ENCODE assay signal across 9 cellular contexts in genomic region chr5:55691265-55692105, GRCh38. TPM values are rescaled to one million over a fixed set of nuclear protein-coding genes. Genes with fewer than 3 reads are reported as not detected.
DNase-seq lines count a peak whose midpoint lies in the region; ATAC-seq and TF ChIP-seq lines count a peak whose summit lies in the region.
"Had no signal": no experiment of that assay in that cellular context is flagged by ENCODE, and none has a peak within 500 bp of the region (broad histone marks: within the 10 kb centered on the region; RNA-seq: fewer than 3 reads in every experiment).

No MANE protein-coding gene starts in this region.

- peaks cover 30% of the 10 kb centered on the region for H3K36me3 Mint-ChIP-seq in dendritic cell treated with granulocyte-macrophage colony-stimulating factor and Interleukin-4, amounts not matched to agents 40 ng/mL and 50 ng/mL, for 4 days (ENCODE audit: low read depth)
- H3K36me3 Mint-ChIP-seq in activated CD4-positive, alpha-beta T cell treated with anti-CD3 and anti-CD28 coated beads, Interleukin-2, amount 10 ng/mL, durations not matched to agents 24 days and 14 days (ENCODE audit: low read depth) = peaks cover 16% of the 10 kb centered on the region

- POLR2A ChIA-PET in BJ (lab: Charles Lee) = interaction anchor here (0.6 kb wide), 1 partner anchor 252 kb away, joined by 3 read pairs; no protein-coding TSS in a partner anchor

- H3K4ac ChIP-seq in mesenchymal stem cell (ENCODE audit: low read depth in 1 of 2, low read length in 2 of 2) = no peak overlapping the region

- H3K9me3 ChIP-seq in OCI-LY3 (ENCODE audit: insufficient read depth, low read length) = no peaks in the 10 kb centered on the region
- no peaks in the 10 kb centered on the region for H3K9me3 ChIP-seq in mesenchymal stem cell (ENCODE audit: control insufficient read depth, low read length)

- H2BK15ac ChIP-seq in mesenchymal stem cell (ENCODE audit: low read depth, poor library complexity, severe bottlenecking) = no peak overlapping the region

- no peak overlapping the region for H2AFZ ChIP-seq in OCI-LY3 (ENCODE audit: low read depth, low read length)
- H2AFZ ChIP-seq in mesenchymal stem cell (ENCODE audit: low read depth, low read length) = no peak overlapping the region

- H3K79me2 ChIP-seq in OCI-LY3 (ENCODE audit: low read length) = no peaks in the 10 kb centered on the region

- H3K36me3 ChIP-seq in BJ (ENCODE audit: control insufficient read depth, insufficient read depth, low read length) (no peaks in the 10 kb centered on the region; the same call in 1 of the 2 replicates), OCI-LY3 (replicated peaks; ENCODE audit: low read depth, low read length) (no peaks in the 10 kb centered on the region), mesenchymal stem cell (ENCODE audit: control insufficient read depth in 1 of 2, insufficient read depth in 2 of 2, low read depth in 1 of 2, low read length in 2 of 2) (peaks cover 0 to 3% of the 10 kb centered on the region in 2 experiments)

- H3K79me1 ChIP-seq in mesenchymal stem cell (replicated peaks; ENCODE audit: low read length, poor library complexity, severe bottlenecking) = peaks cover 5% of the 10 kb centered on the region

- peaks cover 24% of the 10 kb centered on the region for H3K4me1 Mint-ChIP-seq in dendritic cell treated with granulocyte-macrophage colony-stimulating factor and Interleukin-4, amounts not matched to agents 40 ng/mL and 50 ng/mL, for 4 days (ENCODE audit: low read depth)
- peaks cover 12% of the 10 kb centered on the region for H3K4me1 Mint-ChIP-seq in activated CD4-positive, alpha-beta T cell treated with anti-CD3 and anti-CD28 coated beads, Interleukin-2, amount 10 ng/mL, durations not matched to agents 24 days and 14 days

- ATAC-seq in GM18870 (IDR thresholded peaks at IDR 0.05; ENCODE audit: unreplicated experiment) (no peak), GM19455 (IDR thresholded peaks at IDR 0.05; ENCODE audit: unreplicated experiment) (no peak)

- H4K8ac ChIP-seq in mesenchymal stem cell (ENCODE audit: low read length) = no peak overlapping the region

- H2BK5ac ChIP-seq in mesenchymal stem cell (ENCODE audit: low read depth, low read length, poor library complexity, severe bottlenecking) = no peak overlapping the region

- no peaks in the 10 kb centered on the region for H3K9me3 Mint-ChIP-seq in dendritic cell treated with granulocyte-macrophage colony-stimulating factor and Interleukin-4, amounts not matched to agents 40 ng/mL and 50 ng/mL, for 4 days
- no peaks in the 10 kb centered on the region for H3K9me3 Mint-ChIP-seq in activated CD4-positive, alpha-beta T cell treated with anti-CD3 and anti-CD28 coated beads, Interleukin-2, amount 10 ng/mL, durations not matched to agents 24 days and 14 days

- H3K27me3 ChIP-seq in BJ (ENCODE audit: control insufficient read depth, insufficient read depth, low read length) (no peaks in the 10 kb centered on the region), OCI-LY3 (ENCODE audit: low read depth, low read length) (no peaks in the 10 kb centered on the region), mesenchymal stem cell (ENCODE audit: control insufficient read depth in 1 of 2, insufficient read depth in 1 of 2, low read length in 2 of 2) (no peaks in the 10 kb centered on the region)

- H3K4me2 ChIP-seq in OCI-LY3 (ENCODE audit: low read length) = no peak overlapping the region
- H3K4me2 ChIP-seq in mesenchymal stem cell (ENCODE audit: low read length, poor library complexity, severe bottlenecking) = no peak overlapping the region

- TF ChIP-seq CTCF in BJ (IDR thresholded peaks at IDR 0.05; ENCODE audit: insufficient read depth, low read depth, low read length) (peak; percentile 38), HFF-Myc (IDR thresholded peaks at IDR 0.05; ENCODE audit: low read depth, low read length, missing control alignments) (peak; percentile 30), OCI-LY3 (IDR thresholded peaks at IDR 0.05; ENCODE audit: low read depth, low read length) (peak; percentile 63)

- no peak overlapping the region for H4K91ac ChIP-seq in mesenchymal stem cell (ENCODE audit: low read length)

- H3K27me3 Mint-ChIP-seq in dendritic cell treated with granulocyte-macrophage colony-stimulating factor and Interleukin-4, amounts not matched to agents 40 ng/mL and 50 ng/mL, for 4 days = no peaks in the 10 kb centered on the region
- H3K27me3 Mint-ChIP-seq in activated CD4-positive, alpha-beta T cell treated with anti-CD3 and anti-CD28 coated beads, Interleukin-2, amount 10 ng/mL, durations not matched to agents 24 days and 14 days = no peaks in the 10 kb centered on the region

- H3K23ac ChIP-seq in mesenchymal stem cell (ENCODE audit: low read length in 2 of 2) = no peak overlapping the region

- no peak overlapping the region for H3K14ac ChIP-seq in mesenchymal stem cell (ENCODE audit: low read length in 2 of 2)

- no peak overlapping the region for H3K18ac ChIP-seq in mesenchymal stem cell (ENCODE audit: low read depth in 1 of 2, low read length in 2 of 2)

- 100% methylated on average over 1 of the region's 2 CpGs for WGBS in mesenchymal stem cell

- H3K9ac ChIP-seq in OCI-LY3 (ENCODE audit: low read length) (no peak overlapping the region), mesenchymal stem cell (ENCODE audit: low read length) (peak overlapping the region; percentile 74)

- H2BK12ac ChIP-seq in mesenchymal stem cell (ENCODE audit: low read length in 2 of 2) = no peak overlapping the region

- no peak overlapping the region for H2AK5ac ChIP-seq in mesenchymal stem cell (ENCODE audit: low read length, severe bottlenecking)

- H3K27ac ChIP-seq in OCI-LY3 (ENCODE audit: low read length) (no peak overlapping the region), mesenchymal stem cell (ENCODE audit: low read length, poor library complexity, severe bottlenecking) (no peak overlapping the region)

- CTCF ChIA-PET in BJ (lab: Yijun Ruan, JAX) = interaction anchor here (0.6 to 5.0 kb wide), 26 partner anchors 9 to 368 kb away, joined by 3 to 53 read pairs (median 3); partner anchors contain the start of gene PLPP1

- no peak overlapping the region for H2BK120ac ChIP-seq in mesenchymal stem cell (ENCODE audit: low read depth, low read length)

- no peak overlapping the region for H3K4me3 Mint-ChIP-seq in dendritic cell treated with granulocyte-macrophage colony-stimulating factor and Interleukin-4, amounts not matched to agents 40 ng/mL and 50 ng/mL, for 4 days
- H3K4me3 Mint-ChIP-seq in activated CD4-positive, alpha-beta T cell treated with anti-CD3 and anti-CD28 coated beads, Interleukin-2, amount 10 ng/mL, durations not matched to agents 24 days and 14 days = no peak overlapping the region

- DNase-seq in BJ (ENCODE audit: low read depth) (no peak), HFF-Myc (ENCODE audit: extremely low read depth, low read depth) (no peak), mesenchymal stem cell (peak; percentile 65)
- DNase-seq in activated CD4-positive, alpha-beta T cell treated with anti-CD3 and anti-CD28 coated beads, Interleukin-2, amount 10 ng/mL, durations not matched to agents 24 days and 14 days = no peak

- peaks cover 3% of the 10 kb centered on the region; the same call in 1 of the 2 replicates for H3K4me1 ChIP-seq in OCI-LY3 (ENCODE audit: low read length)
- H3K4me1 ChIP-seq in mesenchymal stem cell (ENCODE audit: control insufficient read depth, insufficient read depth, low read depth, low read length) = no peaks in the 10 kb centered on the region

- H3K4me3 ChIP-seq in BJ (ENCODE audit: low read depth, low read length) (no peak overlapping the region), HFF-Myc (replicated peaks; ENCODE audit: low read depth, low read length) (no peak overlapping the region), OCI-LY3 (ENCODE audit: low read length) (no peak overlapping the region), mesenchymal stem cell (ENCODE audit: insufficient read depth in 1 of 2, low read depth in 1 of 2, low read length in 2 of 2) (peak overlapping the region in 1 of 2 experiments; percentile 42)

- no peaks in the 10 kb centered on the region for H4K20me1 ChIP-seq in OCI-LY3 (ENCODE audit: insufficient read depth, low read length)

- H3K27ac Mint-ChIP-seq in dendritic cell treated with granulocyte-macrophage colony-stimulating factor and Interleukin-4, amounts not matched to agents 40 ng/mL and 50 ng/mL, for 4 days = peak overlapping the region; percentile 34
- H3K27ac Mint-ChIP-seq in activated CD4-positive, alpha-beta T cell treated with anti-CD3 and anti-CD28 coated beads, Interleukin-2, amount 10 ng/mL, durations not matched to agents 24 days and 14 days = no peak overlapping the region

- intact Hi-C loops in dendritic cell treated with granulocyte-macrophage colony-stimulating factor and Interleukin-4, amounts not matched to agents 40 ng/mL and 50 ng/mL, for 4 days (cut with micrococcal nuclease) = loop anchor here (1.0 to 2.0 kb wide), 3 partner anchors 284 to 519 kb away; partner anchors contain the start of gene CDC20B
- intact Hi-C loops in activated CD4-positive, alpha-beta T cell treated with anti-CD3 and anti-CD28 coated beads, Interleukin-2, amount 10 ng/mL, durations not matched to agents 24 days and 14 days (cut with micrococcal nuclease) = loop anchor here (2.0 to 5.0 kb wide), 5 partner anchors 159 to 519 kb away; partner anchors contain the start of genes CDC20B and PLPP1

RNA-seq across cellular contexts. Expression of gene SLC38A9, which starts 20.6 kb away (rescaled TPM):
- 12.5 and 25.1 TPM in 2 replicates for polyA plus RNA-seq in BJ (2011; rRNA removed)
- 12.4 and 12.5 TPM in 2 replicates for polyA minus RNA-seq in BJ (2011; rRNA and poly(A)+ RNA removed)
- 23.0 TPM for polyA plus RNA-seq in mesenchymal stem cell (2013, experiment 1 of 2)
- 23.1 TPM for polyA plus RNA-seq in mesenchymal stem cell (2013, experiment 2 of 2)
- total RNA-seq in activated CD4-positive, alpha-beta T cell treated with anti-CD3 and anti-CD28 coated beads, Interleukin-2, amount 10 ng/mL, durations not matched to agents 24 days and 14 days = 20.5 and 21.4 TPM in 2 replicates

RNA-seq across cellular contexts. Expression of gene DDX4, which starts 46.4 kb away (rescaled TPM):
- polyA plus RNA-seq in BJ (2011; rRNA removed) = not detected in 2 replicates
- polyA minus RNA-seq in BJ (2011; rRNA and poly(A)+ RNA removed) = not detected in 2 replicates
- not detected for polyA plus RNA-seq in mesenchymal stem cell (2013, experiment 1 of 2)
- polyA plus RNA-seq in mesenchymal stem cell (2013, experiment 2 of 2) = not detected
- 0.19 and 0.40 TPM in 2 replicates for total RNA-seq in activated CD4-positive, alpha-beta T cell treated with anti-CD3 and anti-CD28 coated beads, Interleukin-2, amount 10 ng/mL, durations not matched to agents 24 days and 14 days
- total RNA-seq: glomerular endothelial cell had no signal
